ENCODE assay signal across 1 cellular context in genomic region chr3:191263365-191263764, GRCh38.
TF ChIP-seq lines count a peak whose summit lies in the region.

No MANE protein-coding gene starts in this region.

TF ChIP-seq in WTC11, 78 proteins besides CTCF, POLR2A, EP300 and RAD21 (continued from another document):
- TF ChIP-seq, protein P1, sequence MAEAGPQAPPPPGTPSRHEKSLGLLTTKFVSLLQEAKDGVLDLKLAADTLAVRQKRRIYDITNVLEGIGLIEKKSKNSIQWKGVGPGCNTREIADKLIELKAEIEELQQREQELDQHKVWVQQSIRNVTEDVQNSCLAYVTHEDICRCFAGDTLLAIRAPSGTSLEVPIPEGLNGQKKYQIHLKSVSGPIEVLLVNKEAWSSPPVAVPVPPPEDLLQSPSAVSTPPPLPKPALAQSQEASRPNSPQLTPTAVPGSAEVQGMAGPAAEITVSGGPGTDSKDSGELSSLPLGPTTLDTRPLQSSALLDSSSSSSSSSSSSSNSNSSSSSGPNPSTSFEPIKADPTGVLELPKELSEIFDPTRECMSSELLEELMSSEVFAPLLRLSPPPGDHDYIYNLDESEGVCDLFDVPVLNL (CRISPR knock-in tag; IDR thresholded peaks at IDR 0.05; ENCODE audit: borderline replicate concordance, low read depth), result no peak
